25 cellular contexts compared by ENCODE assay signal in the genomic region with DNA sequence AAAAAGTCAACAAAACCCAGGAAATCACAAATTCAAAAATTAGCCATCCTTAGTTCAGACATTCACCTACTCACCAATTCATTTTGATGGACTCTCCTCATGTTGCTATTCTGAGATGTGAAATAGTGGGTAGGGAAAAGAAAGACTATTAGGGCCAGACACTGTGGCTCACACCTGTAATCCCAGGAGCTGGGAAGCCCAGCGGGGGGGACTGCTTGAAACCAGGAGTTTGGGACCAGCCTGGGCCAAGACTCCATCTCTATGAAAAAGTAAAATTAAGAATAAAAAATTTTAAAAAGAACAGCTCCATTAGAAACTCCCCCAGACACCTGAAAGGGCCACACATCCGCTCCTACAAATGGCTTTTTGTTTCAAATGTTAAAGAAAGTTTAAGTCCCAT. TPM values are rescaled to one million over a fixed set of nuclear protein-coding genes. Genes with fewer than 3 reads are reported as not detected.
DNase-seq lines count a peak whose midpoint lies in the region; ATAC-seq and TF ChIP-seq lines count a peak whose summit lies in the region.
"Had no signal": no experiment of that assay in that cellular context is flagged by ENCODE, and none has a peak within 500 bp of the region (broad histone marks: within the 10 kb centered on the region; RNA-seq: fewer than 3 reads in every experiment).

No MANE protein-coding gene starts in this region.

- no peak overlapping the region for H3K14ac ChIP-seq in H9 (ENCODE audit: insufficient read depth, low read length)

- no peak overlapping the region for H3K23ac ChIP-seq in H9 (ENCODE audit: insufficient read length, low read depth, low read length)
- no peak overlapping the region for H3K23ac ChIP-seq in mesendoderm (ENCODE audit: low read length)

- no peak overlapping the region for H2BK20ac ChIP-seq in H9 (ENCODE audit: low read depth, low read length, poor library complexity, severe bottlenecking)

- no peak overlapping the region for H2AK5ac ChIP-seq in H9 (ENCODE audit: insufficient read length, low read length)
- no peak overlapping the region for H2AK5ac ChIP-seq in mesendoderm (ENCODE audit: low read length)

- no peaks in the 10 kb centered on the region for H3K27me3 Mint-ChIP-seq in H9 (ENCODE audit: low read depth)
- H3K27me3 Mint-ChIP-seq: CD4-positive, alpha-beta T cell had no signal

- H3K79me1 ChIP-seq in H9 (ENCODE audit: insufficient read depth, low read depth, low read length, poor library complexity, severe bottlenecking) (peaks cover 12% of the 10 kb centered on the region), mesendoderm (ENCODE audit: low read length) (peaks cover 29% of the 10 kb centered on the region)

- peak in 1 of 4 donors; percentile 17 for ATAC-seq in heart left ventricle
- no peak for ATAC-seq in left ventricle myocardium superior
- ATAC-seq in upper lobe of right lung = no peak
- no peak for ATAC-seq in HG03439 (IDR thresholded peaks at IDR 0.05; ENCODE audit: unreplicated experiment)
- ATAC-seq in GM21515 (IDR thresholded peaks at IDR 0.05; ENCODE audit: unreplicated experiment) = no peak

- H2BK120ac ChIP-seq in H9 (ENCODE audit: low read depth, low read length, poor library complexity, severe bottlenecking) (no peak overlapping the region), mesendoderm (ENCODE audit: low read depth, low read length) (no peak overlapping the region)

- no peaks in the 10 kb centered on the region for H4K20me1 ChIP-seq in H9 (ENCODE audit: control insufficient read depth, insufficient read depth, insufficient read length)

- H3K4me1 Mint-ChIP-seq in H9 = peaks cover 35 to 39% of the 10 kb centered on the region in 2 experiments

- H3K9me3 ChIP-seq in heart left ventricle (no peaks in the 10 kb centered on the region), H9 (ENCODE audit: control insufficient read depth, low read depth, low read length) (no peaks in the 10 kb centered on the region), upper lobe of right lung (no peaks in the 10 kb centered on the region)
- H3K9me3 ChIP-seq: BLaER1 treated with 17β-estradiol and CSF1 and Interleukin-3, amounts not matched to agents 10 nM and 100 nM; MG63 had no signal

- H3K9ac ChIP-seq in H9 (ENCODE audit: extremely low read depth, insufficient read length, low read length) (no peak overlapping the region), mesendoderm (ENCODE audit: low read length) (no peak overlapping the region)
- H3K9ac ChIP-seq: BLaER1 treated with 17β-estradiol and CSF1 and Interleukin-3, amounts not matched to agents 10 nM and 100 nM had no signal

- intact Hi-C loops in heart left ventricle (cut with DNase I) (no loop called here), left ventricle myocardium superior (cut with micrococcal nuclease) (no loop called here), upper lobe of right lung (cut with DNase I) (no loop called here)

- H2BK15ac ChIP-seq in H9 (ENCODE audit: low read depth, low read length) (no peak overlapping the region), mesendoderm (replicated peaks; ENCODE audit: low read depth) (no peak overlapping the region)

- H3K18ac ChIP-seq in H9 (ENCODE audit: insufficient read length, low read depth, low read length) (no peak overlapping the region), mesendoderm (ENCODE audit: low read length) (no peak overlapping the region)

- H3K27me3 ChIP-seq in heart left ventricle (no peaks in the 10 kb centered on the region), H9 (ENCODE audit: insufficient read depth, low read length) (no peaks in the 10 kb centered on the region), mesendoderm (ENCODE audit: insufficient read depth, low read length, poor library complexity) (no peaks in the 10 kb centered on the region), upper lobe of right lung (no peaks in the 10 kb centered on the region)
- H3K27me3 ChIP-seq: BLaER1 treated with 17β-estradiol and CSF1 and Interleukin-3, amounts not matched to agents 10 nM and 100 nM; MG63 had no signal

- no peak overlapping the region for H3K4me3 Mint-ChIP-seq in H9
- H3K4me3 Mint-ChIP-seq: CD4-positive, alpha-beta T cell had no signal

- H3K9me3 Mint-ChIP-seq in H9 = no peaks in the 10 kb centered on the region
- H3K9me3 Mint-ChIP-seq: CD4-positive, alpha-beta T cell had no signal

- no peak for TF ChIP-seq POLR2A in heart left ventricle (IDR thresholded peaks at IDR 0.05)

- H3T11ph ChIP-seq in H9 (ENCODE audit: low read length) = no peak overlapping the region

- H2BK5ac ChIP-seq in H9 (ENCODE audit: insufficient read length, low read length) (no peak overlapping the region), mesendoderm (ENCODE audit: low read length) (no peak overlapping the region)

- no peak overlapping the region for H2BK12ac ChIP-seq in H9 (ENCODE audit: insufficient read length, low read depth, low read length)

- no peak for DNase-seq in heart left ventricle
- DNase-seq in left ventricle myocardium superior = no peak
- no peak for DNase-seq in H9
- DNase-seq in mesendoderm = peak; percentile 27
- DNase-seq in upper lobe of right lung = no peak
- DNase-seq: 8988T; ACHN; CD4-positive, alpha-beta T cell; DMS53; GOT3; HCEC 1CT; IMR-90; KG1; MG63; NCI-H1417; NCI-H1694; NCI-H2029 treated with DMSO at 0.1 percent for 48 hours; NCI-H2227 treated with DMSO at 0.1 percent for 48 hours; NCI-H526 treated with DMSO at 0.1 percent for 48 hours; RPMI8226; SHP77 treated with DMSO at 0.1 percent for 48 hours had no signal

- TF ChIP-seq CTCF in heart left ventricle (IDR thresholded peaks at IDR 0.05) = no peak
- no peak for TF ChIP-seq CTCF in H9 (conservative IDR thresholded peaks at IDR 0.05)
- TF ChIP-seq CTCF in upper lobe of right lung (IDR thresholded peaks at IDR 0.05) = no peak

- H3K4me2 ChIP-seq in H9 (ENCODE audit: insufficient read depth, insufficient read length, low read length) (no peak overlapping the region), mesendoderm (ENCODE audit: low read length) (no peak overlapping the region)
- H3K4me2 ChIP-seq: BLaER1 treated with 17β-estradiol and CSF1 and Interleukin-3, amounts not matched to agents 10 nM and 100 nM had no signal

- no peak overlapping the region for H4K5ac ChIP-seq in H9 (ENCODE audit: insufficient read length, low read depth, low read length)
- no peak overlapping the region for H4K5ac ChIP-seq in mesendoderm (ENCODE audit: low read length)

- no peak overlapping the region for H4K91ac ChIP-seq in H9 (ENCODE audit: insufficient read length, low read depth, low read length)

- no peak overlapping the region for H2AFZ ChIP-seq in H9 (ENCODE audit: low read length)

- peak overlapping the region in 2 of 3 experiments; percentile 25 to 57; a peak in 1 of 7 replicates for H3K27ac Mint-ChIP-seq in H9
- H3K27ac Mint-ChIP-seq: CD4-positive, alpha-beta T cell had no signal

- no peaks in the 10 kb centered on the region for H3K23me2 ChIP-seq in H9 (ENCODE audit: insufficient read length, low read depth, low read length, poor library complexity, severe bottlenecking)

- H3K56ac ChIP-seq in H9 (ENCODE audit: insufficient read length, low read depth, low read length) (no peak overlapping the region), mesendoderm (ENCODE audit: low read length) (no peak overlapping the region)

- peaks cover 27% of the 10 kb centered on the region; the same call in 1 of the 2 replicates for H3K79me2 ChIP-seq in H9 (ENCODE audit: insufficient read depth, low read length)
- peaks cover 49% of the 10 kb centered on the region for H3K79me2 ChIP-seq in mesendoderm (ENCODE audit: control insufficient read depth, insufficient read depth, low read length)

- H3K36me3 Mint-ChIP-seq in H9 (ENCODE audit: insufficient read depth in 1 of 3, low read depth in 3 of 3) = peaks cover 0 to 3% (median 0%) of the 10 kb centered on the region in 3 experiments; a peak in 2 of 7 replicates

- H3K4me1 ChIP-seq in heart left ventricle = peaks cover 3 to 82% (median 44%) of the 10 kb centered on the region in 12 donors
- peaks cover 18% of the 10 kb centered on the region; the same call in 1 of the 2 replicates for H3K4me1 ChIP-seq in H9 (ENCODE audit: insufficient read depth, low read length)
- H3K4me1 ChIP-seq in mesendoderm (ENCODE audit: control insufficient read depth, low read depth, low read length) = peaks cover 5% of the 10 kb centered on the region
- peaks cover 26% of the 10 kb centered on the region for H3K4me1 ChIP-seq in upper lobe of right lung

- H3K4ac ChIP-seq in H9 (ENCODE audit: low read depth, low read length) (no peak overlapping the region), mesendoderm (ENCODE audit: low read depth, low read length) (no peak overlapping the region)

- H3K4me3 ChIP-seq in heart left ventricle = no peak overlapping the region
- H3K4me3 ChIP-seq in mesendoderm (ENCODE audit: low read length) = no peak overlapping the region
- no peak overlapping the region for H3K4me3 ChIP-seq in upper lobe of right lung
- H3K4me3 ChIP-seq: BLaER1 treated with 17β-estradiol and CSF1 and Interleukin-3, amounts not matched to agents 10 nM and 100 nM; MG63 had no signal

- no peaks in the 10 kb centered on the region for H3K36me3 ChIP-seq in heart left ventricle
- H3K36me3 ChIP-seq in mesendoderm (ENCODE audit: control insufficient read depth, insufficient read depth, low read length) = no peaks in the 10 kb centered on the region
- no peaks in the 10 kb centered on the region for H3K36me3 ChIP-seq in upper lobe of right lung

- WGBS in heart left ventricle, 4 donors = 78 to 87% (median 82%) methylated on average over 2 of the region's 2 CpGs
- no CpG with 5 or more reads among the region's 2 CpGs for WGBS in H9 (ENCODE audit: extremely low coverage, insufficient read length, low lambda C conversion rate)
- no CpG with 5 or more reads among the region's 2 CpGs for WGBS in mesendoderm (ENCODE audit: extremely low coverage, insufficient coverage, low lambda C conversion rate)

- peak overlapping the region in 10 of 12 donors; percentile 14 to 77 (median 56) for H3K27ac ChIP-seq in heart left ventricle
- H3K27ac ChIP-seq in H9 (ENCODE audit: insufficient read length, low read depth, low read length) = no peak overlapping the region
- H3K27ac ChIP-seq in mesendoderm (ENCODE audit: low read depth, low read length) = peak overlapping the region; percentile 25
- peak overlapping the region; percentile 6 for H3K27ac ChIP-seq in upper lobe of right lung
- H3K27ac ChIP-seq: BLaER1 treated with 17β-estradiol and CSF1 and Interleukin-3, amounts not matched to agents 10 nM and 100 nM had no signal

- H4K8ac ChIP-seq in H9 (replicated peaks; ENCODE audit: insufficient read length, low read depth, low read length) (no peak overlapping the region), mesendoderm (ENCODE audit: low read depth, low read length) (no peak overlapping the region)

RNA-seq across cellular contexts. Expression of gene UBE2O, which starts 21.4 kb away (rescaled TPM):
- total RNA-seq in heart left ventricle = 10 to 100 TPM; 23.0 to 36.1 (median 31.8) TPM
- polyA plus RNA-seq in heart left ventricle = 10 to 100 TPM; 16.0 to 19.3 TPM
- 39.0 TPM for total RNA-seq in left ventricle myocardium superior
- total RNA-seq in H9 (2021) = 47.7 and 52.6 TPM in 2 replicates
- polyA plus RNA-seq in mesendoderm (2013, experiment 1 of 2) = 21.4 TPM
- 21.3 TPM for polyA plus RNA-seq in mesendoderm (2013, experiment 2 of 2)
- 19.3 TPM for total RNA-seq in upper lobe of right lung

RNA-seq across cellular contexts. Expression of gene AANAT, which starts 35.9 kb away (rescaled TPM):
- total RNA-seq in heart left ventricle (not detected), left ventricle myocardium superior (not detected), H9 (2021) (0.15 and 0.55 TPM in 2 replicates), upper lobe of right lung (not detected)
- polyA plus RNA-seq in heart left ventricle = under 1 TPM in 1 of 2 donors, not detected in 1; 0.19 TPM
- polyA plus RNA-seq in mesendoderm (2013, experiment 1 of 2) = 0.15 TPM
- 0.14 TPM for polyA plus RNA-seq in mesendoderm (2013, experiment 2 of 2)
- total RNA-seq: IMR-90, NCI-H460 had no signal

RNA-seq across cellular contexts. Expression of gene SPHK1, which starts 47.1 kb away (rescaled TPM):
- 10 to 100 TPM in 3 of 9 donors, 1 to 10 TPM in 6; 2.6 to 13.8 (median 4.6) TPM for total RNA-seq in heart left ventricle
- polyA plus RNA-seq in heart left ventricle = 10 to 100 TPM in 1 of 2 donors, 1 to 10 TPM in 1; 2.6 to 20.5 TPM
- total RNA-seq in left ventricle myocardium superior = 2.7 TPM
- total RNA-seq in H9 (2021) = 1.4 and 1.8 TPM in 2 replicates
- 0.44 TPM for polyA plus RNA-seq in mesendoderm (2013, experiment 1 of 2)
- 0.35 TPM for polyA plus RNA-seq in mesendoderm (2013, experiment 2 of 2)
- 8.5 TPM for total RNA-seq in upper lobe of right lung
